Comparison of ENCODE assay signal across 1 cellular context in genomic region chr11:65559951-65560537, GRCh38.
TF ChIP-seq lines count a peak whose summit lies in the region.

No MANE protein-coding gene starts in this region.

TF ChIP-seq in GM23338, 12 proteins besides CTCF, POLR2A, EP300 and RAD21 (continued from another document):
- no peak for TF ChIP-seq REST (IDR thresholded peaks at IDR 0.05; ENCODE audit: unreplicated experiment)
- no peak for TF ChIP-seq STAT1 (IDR thresholded peaks at IDR 0.05; ENCODE audit: unreplicated experiment)
- no peak for TF ChIP-seq CREB1 (CRISPR knock-in tag; IDR thresholded peaks at IDR 0.05; ENCODE audit: low read depth)
- TF ChIP-seq EZH2phosphoT487 (IDR thresholded peaks at IDR 0.05; ENCODE audit: unreplicated experiment) = no peak
- TF ChIP-seq ZNF114 (CRISPR knock-in tag; IDR thresholded peaks at IDR 0.05) = no peak
- no peak for TF ChIP-seq POLR2AphosphoS5 (IDR thresholded peaks at IDR 0.05; ENCODE audit: low read depth)
- no peak for TF ChIP-seq ETS1 (IDR thresholded peaks at IDR 0.05)
